Comparison of ENCODE assay signal across 19 cellular contexts in genomic region chr5:122779451-122779850, GRCh38.
"Had no signal": no experiment of that assay in that cellular context is flagged by ENCODE, and none has a peak within 500 bp of the region (broad histone marks: within the 10 kb centered on the region; RNA-seq: fewer than 3 reads in every experiment).

No MANE protein-coding gene starts in this region.

- H3K9me3 ChIP-seq: body of pancreas, ovary, thyroid gland, uterus had no signal

- H3K27me3 Mint-ChIP-seq: activated T-helper 17 cell treated with anti-CD3 and anti-CD28 coated beads, Interleukin-2, amount 50 U/mL, for 72 hours had no signal

- H3K27me3 ChIP-seq: body of pancreas, ovary, thyroid gland, uterus had no signal

- DNase-seq: activated CD4-positive, alpha-beta T cell treated with anti-CD3 and anti-CD28 coated beads for 1 hour; activated CD4-positive, alpha-beta T cell treated with anti-CD3 and anti-CD28 coated beads, Interleukin-2, amount 50 U/mL, for 4 hours; activated naive CD4-positive, alpha-beta T cell treated with anti-CD3 and anti-CD28 coated beads for 36 hours; activated T-cell treated with anti-CD3 and anti-CD28 coated beads for 4 hours; amniotic stem cell; body of pancreas; central memory CD4-positive, alpha-beta T cell; effector CD4-positive, alpha-beta T cell; head of caudate nucleus; immature natural killer cell; ovary; stimulated activated CD4-positive, alpha-beta T cell treated with anti-CD3 and anti-CD28 coated beads, Interleukin-1b, Interleukin-23, amount 100 ng/mL, for 48 hours; T-helper 9 cell; thyroid gland; uterus had no signal

- H3K4me3 ChIP-seq: body of pancreas, coronary artery, ovary, thyroid gland, uterus had no signal

- FAIRE-seq: frontal cortex had no signal

- H3K27ac ChIP-seq: body of pancreas, coronary artery, ovary, thyroid gland, uterus had no signal

- H3K27ac Mint-ChIP-seq: activated naive CD4-positive, alpha-beta T cell treated with anti-CD3 and anti-CD28 coated beads for 36 hours; activated T-helper 17 cell treated with anti-CD3 and anti-CD28 coated beads, Interleukin-2, amount 50 U/mL, for 72 hours; immature natural killer cell had no signal

- H3K4me3 Mint-ChIP-seq: activated naive CD4-positive, alpha-beta T cell treated with anti-CD3 and anti-CD28 coated beads for 36 hours; activated T-helper 17 cell treated with anti-CD3 and anti-CD28 coated beads, Interleukin-2, amount 50 U/mL, for 72 hours; immature natural killer cell had no signal

- H3K36me3 Mint-ChIP-seq: immature natural killer cell had no signal

- H3K36me3 ChIP-seq: ovary, thyroid gland, uterus had no signal

- H3K9me3 Mint-ChIP-seq: activated T-helper 17 cell treated with anti-CD3 and anti-CD28 coated beads, Interleukin-2, amount 50 U/mL, for 72 hours; immature natural killer cell had no signal

- H3K4me1 ChIP-seq: uterus had no signal

- ATAC-seq: activated T-helper 17 cell treated with anti-CD3 and anti-CD28 coated beads, Interleukin-2, amount 50 U/mL, for 72 hours; body of pancreas; sciatic nerve had no signal
